10 cellular contexts compared by ENCODE assay signal in genomic region chr19:2014081-2014693, GRCh38. TPM values are rescaled to one million over a fixed set of nuclear protein-coding genes. Genes with fewer than 3 reads are reported as not detected.
DNase-seq lines count a peak whose midpoint lies in the region; FAIRE-seq and TF ChIP-seq lines count a peak whose summit lies in the region.
"Had no signal": no experiment of that assay in that cellular context is flagged by ENCODE, and none has a peak within 500 bp of the region (broad histone marks: within the 10 kb centered on the region; RNA-seq: fewer than 3 reads in every experiment).

No MANE protein-coding gene starts in this region.

- intact Hi-C loops in transverse colon (cut with DNase I; ENCODE audit: low total_unique reads), result no loop called here

- H3K4me2 ChIP-seq in keratinocyte (ENCODE audit: control insufficient read depth, extremely low read depth, insufficient read depth, low read depth, low read length), result peak overlapping the region; percentile 71

- H3K4me3 ChIP-seq in astrocyte of the cerebellum (ENCODE audit: low read depth, low read length) (peak overlapping the region; percentile 57), keratinocyte (ENCODE audit: control insufficient read depth in 2 of 3, extremely low read depth in 1 of 3, insufficient read depth in 2 of 3, low read depth in 1 of 3, low read length in 3 of 3) (peak overlapping the region in 2 of 3 experiments; percentile 65 to 84), transverse colon (peak overlapping the region in 2 of 4 donors; percentile 71)

- H3K36me3 ChIP-seq in keratinocyte (ENCODE audit: control insufficient read depth in 2 of 2, extremely low read depth in 1 of 2, insufficient read depth in 2 of 2, low read length in 2 of 2), result no peaks in the 10 kb centered on the region
- H3K36me3 ChIP-seq in transverse colon, result no peaks in the 10 kb centered on the region

- WGBS in transverse colon (ENCODE audit: low coverage in 1 of 2), 2 donors, result 81% methylated on average over 9 of the region's 9 CpGs; no CpG with 5 or more reads in 1 of the 2 donors

- H2AFZ ChIP-seq in keratinocyte (ENCODE audit: control insufficient read depth, low read length), result no peak overlapping the region

- TF ChIP-seq POLR2A in transverse colon (IDR thresholded peaks at IDR 0.05), result no peak

- no peak overlapping the region for H3K27ac Mint-ChIP-seq in activated T-cell treated with anti-CD3 and anti-CD28 coated beads, Interleukin-2, amount 50 U/mL, for 24 hours

- peak overlapping the region; percentile 64 for H3K9ac ChIP-seq in keratinocyte (ENCODE audit: control insufficient read depth, extremely low read depth, insufficient read depth, low read length)

- no peaks in the 10 kb centered on the region for H3K9me3 Mint-ChIP-seq in activated T-cell treated with anti-CD3 and anti-CD28 coated beads, Interleukin-2, amount 50 U/mL, for 24 hours

- H3K4me3 Mint-ChIP-seq in activated T-cell treated with anti-CD3 and anti-CD28 coated beads, Interleukin-2, amount 50 U/mL, for 24 hours, result peak overlapping the region; percentile 69

- peaks cover 26% of the 10 kb centered on the region for H3K79me2 ChIP-seq in keratinocyte (ENCODE audit: control insufficient read depth, insufficient read depth, low read length)

- no peak for DNase-seq in activated T-cell treated with anti-CD3 and anti-CD28 coated beads, Interleukin-2, amount 50 U/mL, for 24 hours
- no peak for DNase-seq in activated T-cell treated with anti-CD3 and anti-CD28 coated beads, Interleukin-2, amount 50 U/mL, for 1 hour
- DNase-seq in astrocyte of the cerebellum (ENCODE audit: low read depth) (no peak), keratinocyte (ENCODE audit: low read depth, low spot score) (no peak), transverse colon (no peak), NCI-H2196 treated with DMSO at 0.1 percent for 48 hours (lab: John Stamatoyannopoulos, UW; ENCODE audit: unreplicated experiment) (no peak), NCI-H2029 (lab: John Stamatoyannopoulos, UW) (no peak), retina (no peak)
- DNase-seq: C1 segment of cervical spinal cord, Kasumi-1 had no signal

- no peak for FAIRE-seq in keratinocyte (lab: Jason Lieb, UNC)

- H3K9me1 ChIP-seq in keratinocyte (ENCODE audit: control insufficient read depth, extremely low read depth, insufficient read depth, low read length), result no peaks in the 10 kb centered on the region

- no peaks in the 10 kb centered on the region for H4K20me1 ChIP-seq in keratinocyte (ENCODE audit: control insufficient read depth, extremely low read depth, insufficient read depth, low read length)

- H3K4me1 Mint-ChIP-seq in activated T-cell treated with anti-CD3 and anti-CD28 coated beads, Interleukin-2, amount 50 U/mL, for 24 hours (ENCODE audit: low read depth), result peaks cover 12% of the 10 kb centered on the region

- no peak for TF ChIP-seq CTCF in astrocyte of the cerebellum (IDR thresholded peaks at IDR 0.05; ENCODE audit: low read depth, low read length, missing control alignments)
- no peak for TF ChIP-seq CTCF in keratinocyte (optimal IDR thresholded peaks at IDR 0.05 in 1 of 3, IDR thresholded peaks at IDR 0.05 in 1 of 3, conservative IDR thresholded peaks at IDR 0.05 in 1 of 3; ENCODE audit: extremely low read depth in 1 of 3, insufficient read depth in 2 of 3, low read length in 3 of 3)
- no peak for TF ChIP-seq CTCF in transverse colon (IDR thresholded peaks at IDR 0.05)

- no peaks in the 10 kb centered on the region for H3K27me3 ChIP-seq in keratinocyte (ENCODE audit: control insufficient read depth, extremely low read depth, insufficient read depth, low read length)
- no peaks in the 10 kb centered on the region for H3K27me3 ChIP-seq in transverse colon

- no peaks in the 10 kb centered on the region for H3K27me3 Mint-ChIP-seq in activated T-cell treated with anti-CD3 and anti-CD28 coated beads, Interleukin-2, amount 50 U/mL, for 24 hours

- peaks cover 5% of the 10 kb centered on the region for H3K36me3 Mint-ChIP-seq in activated T-cell treated with anti-CD3 and anti-CD28 coated beads, Interleukin-2, amount 50 U/mL, for 24 hours (ENCODE audit: low read depth)

- in situ Hi-C loops in astrocyte of the cerebellum (cut with HindIII; ENCODE audit: low sequenced_read_pairs), result no loop called here
- in situ Hi-C loops in transverse colon (cut with MboI; ENCODE audit: low pct_ligation_motif_present in 1 of 4, low pct_unique_long_range_greater_than_20kb in 1 of 4, low sequenced_read_pairs in 3 of 4), result no loop called here

- peaks cover 5% of the 10 kb centered on the region for H3K4me1 ChIP-seq in keratinocyte (ENCODE audit: control insufficient read depth, extremely low read depth, insufficient read depth, low read length)
- peaks cover 5 to 25% (median 20%) of the 10 kb centered on the region in 4 donors for H3K4me1 ChIP-seq in transverse colon

- no peaks in the 10 kb centered on the region for H3K9me3 ChIP-seq in keratinocyte (ENCODE audit: control insufficient read depth, low read depth, low read length)
- H3K9me3 ChIP-seq in transverse colon, result no peaks in the 10 kb centered on the region

- dilution Hi-C loops in keratinocyte (cut with MboI; ENCODE audit: extremely low pct_ligation_motif_present, low sequenced_read_pairs), result no loop called here

- TF ChIP-seq EP300 in transverse colon (IDR thresholded peaks at IDR 0.05; ENCODE audit: low read depth), result no peak

- H3K27ac ChIP-seq in keratinocyte (ENCODE audit: control insufficient read depth, insufficient read depth, low read length) (no peak overlapping the region), transverse colon (peak overlapping the region in 3 of 4 donors; percentile 74 to 79 (median 74))

RNA-seq across cellular contexts. Expression of gene BTBD2, which starts 1.3 kb away (rescaled TPM):
- polyA plus RNA-seq in keratinocyte, result 19.2 to 24.7 TPM (median 22.3 TPM) in 3 replicates
- polyA plus RNA-seq in keratinocyte (2011; ENCODE audit: low read depth), result 8.6 TPM
- polyA plus RNA-seq in keratinocyte (2011; cell fraction: cytosol; rRNA removed), result 11.0 and 32.9 TPM in 2 replicates
- polyA plus RNA-seq in keratinocyte (2011; cell fraction: nucleus; rRNA removed), result 14.9 and 23.3 TPM in 2 replicates
- 25.2 and 57.3 TPM in 2 replicates for polyA plus RNA-seq in keratinocyte (2012; ENCODE audit: low replicate concordance)
- polyA minus RNA-seq in keratinocyte, result 17.0 to 54.3 TPM (median 18.8 TPM) in 3 replicates
- polyA minus RNA-seq in keratinocyte (2011; cell fraction: cytosol; rRNA and poly(A)+ RNA removed), result 68.1 TPM
- 18.3 and 19.4 TPM in 2 replicates for polyA minus RNA-seq in keratinocyte (2011; cell fraction: nucleus; rRNA and poly(A)+ RNA removed)
- 10 to 100 TPM; 66.7 to 88.6 (median 84.4) TPM for total RNA-seq in transverse colon

RNA-seq across cellular contexts. Expression of gene MKNK2, which starts 36.9 kb away (rescaled TPM):
- 64.0 to 113 TPM (median 88.3 TPM) in 3 replicates for polyA plus RNA-seq in keratinocyte
- 155 TPM for polyA plus RNA-seq in keratinocyte (2011; ENCODE audit: low read depth)
- polyA plus RNA-seq in keratinocyte (2011; cell fraction: cytosol; rRNA removed), result 54.2 and 95.8 TPM in 2 replicates
- 87.3 and 99.2 TPM in 2 replicates for polyA plus RNA-seq in keratinocyte (2011; cell fraction: nucleus; rRNA removed)
- 101 and 231 TPM in 2 replicates for polyA plus RNA-seq in keratinocyte (2012; ENCODE audit: low replicate concordance)
- polyA minus RNA-seq in keratinocyte, result 111 to 139 TPM (median 130 TPM) in 3 replicates
- 391 TPM for polyA minus RNA-seq in keratinocyte (2011; cell fraction: cytosol; rRNA and poly(A)+ RNA removed)
- polyA minus RNA-seq in keratinocyte (2011; cell fraction: nucleus; rRNA and poly(A)+ RNA removed), result 86.2 and 87.5 TPM in 2 replicates
- total RNA-seq in transverse colon, result 100 to 1,000 TPM; 189 to 279 (median 236) TPM
